27 cellular contexts compared by ENCODE assay signal in the genomic region with DNA sequence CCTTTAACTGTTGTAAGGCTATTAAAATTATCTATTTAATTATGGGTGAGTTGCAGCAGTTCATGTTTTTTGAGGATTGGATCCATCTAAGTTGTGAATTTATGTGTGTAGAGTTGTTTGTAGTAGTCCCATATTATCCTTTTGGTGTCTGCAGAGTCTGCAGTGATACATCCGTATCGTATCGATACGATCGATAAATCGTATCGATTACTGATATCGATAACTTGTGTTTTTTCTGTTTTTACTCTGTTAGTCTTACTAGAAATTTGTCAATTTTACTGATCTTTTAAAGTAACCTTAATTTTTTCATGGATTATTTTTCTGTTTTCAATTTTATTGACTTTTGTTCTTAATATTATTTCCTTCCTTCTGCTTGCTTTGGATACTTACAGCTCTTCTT.
"Had no signal": no experiment of that assay in that cellular context is flagged by ENCODE, and none has a peak within 500 bp of the region (broad histone marks: within the 10 kb centered on the region; RNA-seq: fewer than 3 reads in every experiment).

No MANE protein-coding gene starts in this region.

- H3K79me2 ChIP-seq: hepatocyte had no signal

- H3K36me3 ChIP-seq: colonic mucosa, esophagus muscularis mucosa, esophagus squamous epithelium, gastrocnemius medialis, gastroesophageal sphincter, heart left ventricle, heart right ventricle had no signal

- H3K27ac ChIP-seq: colonic mucosa, coronary artery, epithelial cell of prostate, esophagus muscularis mucosa, esophagus squamous epithelium, foreskin keratinocyte, gastrocnemius medialis, gastroesophageal sphincter, heart left ventricle, heart right ventricle, hepatocyte had no signal

- FAIRE-seq: colon, endothelial cell of umbilical vein, frontal cortex had no signal

- H3K4me1 ChIP-seq: colonic mucosa, esophagus muscularis mucosa, esophagus squamous epithelium, foreskin keratinocyte, gastrocnemius medialis, gastroesophageal sphincter, heart right ventricle had no signal

- H3K27me3 ChIP-seq: colonic mucosa, esophagus muscularis mucosa, esophagus squamous epithelium, foreskin keratinocyte, gastrocnemius medialis, gastroesophageal sphincter, heart left ventricle, heart right ventricle, hepatocyte had no signal

- H3K4me2 ChIP-seq: hepatocyte had no signal

- H2AFZ ChIP-seq: hepatocyte had no signal

- H3K9me3 ChIP-seq: colonic mucosa, esophagus muscularis mucosa, esophagus squamous epithelium, gastrocnemius medialis, gastroesophageal sphincter had no signal

- ATAC-seq: effector memory CD8-positive, alpha-beta T cell; esophagus mucosa; foreskin keratinocyte; gastrocnemius medialis; gastroesophageal sphincter; heart left ventricle; heart right ventricle had no signal

- DNase-seq: colonic mucosa; cortex of kidney; dermis blood vessel endothelial cell; effector CD4-positive, alpha-beta T cell; effector CD8-positive, alpha-beta T cell; effector memory CD4-positive, alpha-beta T cell; effector memory CD8-positive, alpha-beta T cell; endodermal cell; erythroblast; esophagus squamous epithelium; foreskin fibroblast; foreskin keratinocyte; foreskin melanocyte; gastrocnemius medialis; glutamatergic neuron; heart left ventricle; heart right ventricle; hippocampal formation had no signal

- H3K4me3 ChIP-seq: colonic mucosa, coronary artery, esophagus muscularis mucosa, esophagus squamous epithelium, gastrocnemius medialis, gastroesophageal sphincter, heart left ventricle, heart right ventricle, hepatocyte had no signal
